In genomic region chr20:63212792-63213191, GRCh38 we compare ENCODE assay signal across 18 cellular contexts. TPM values are rescaled to one million over a fixed set of nuclear protein-coding genes. Genes with fewer than 3 reads are reported as not detected.
DNase-seq lines count a peak whose midpoint lies in the region; ATAC-seq and TF ChIP-seq lines count a peak whose summit lies in the region.
"Had no signal": no experiment of that assay in that cellular context is flagged by ENCODE, and none has a peak within 500 bp of the region (broad histone marks: within the 10 kb centered on the region; RNA-seq: fewer than 3 reads in every experiment).

No MANE protein-coding gene starts in this region.

- H3K4me3 ChIP-seq in iPS-20b (ENCODE audit: low read length): no peak overlapping the region; the same call in 1 of the 2 replicates
- no peak overlapping the region for H3K4me3 ChIP-seq in WERI-Rb-1 (ENCODE audit: low read depth, low read length)
- H3K4me3 ChIP-seq: heart right ventricle, sigmoid colon, SK-N-MC had no signal

- peak overlapping the region; percentile 17 for H3K4me3 Mint-ChIP-seq in stimulated activated naive CD8-positive, alpha-beta T cell treated with anti-CD3 and anti-CD28 coated beads, Interleukin-15, Interleukin-2, amounts not matched to agents 100 ng/mL and 50 ng/mL, for 24 hours
- H3K4me3 Mint-ChIP-seq in activated T-helper 1 cell treated with anti-CD3 and anti-CD28 coated beads, Interleukin-12 subunit alpha, Interleukin-12 subunit beta, Interleukin-2, Interleukin-4 antibody, amounts not matched to agents 30 ng/mL and 10 ng/mL and 1 ng/mL, durations not matched to agents 14 hours and 24 hours and 36 hours: peak overlapping the region; percentile 48
- peak overlapping the region; percentile 70 for H3K4me3 Mint-ChIP-seq in type B pancreatic cell

- peaks cover 71% of the 10 kb centered on the region for H3K36me3 ChIP-seq in iPS-20b (ENCODE audit: insufficient read depth, low read depth, low read length)
- peaks cover 72% of the 10 kb centered on the region for H3K36me3 ChIP-seq in WERI-Rb-1

- no peaks in the 10 kb centered on the region for H3K9me3 Mint-ChIP-seq in stimulated activated naive CD8-positive, alpha-beta T cell treated with anti-CD3 and anti-CD28 coated beads, Interleukin-15, Interleukin-2, amounts not matched to agents 100 ng/mL and 50 ng/mL, for 24 hours
- H3K9me3 Mint-ChIP-seq in activated T-helper 1 cell treated with anti-CD3 and anti-CD28 coated beads, Interleukin-12 subunit alpha, Interleukin-12 subunit beta, Interleukin-2, Interleukin-4 antibody, amounts not matched to agents 30 ng/mL and 10 ng/mL and 1 ng/mL, durations not matched to agents 14 hours and 24 hours and 36 hours: no peaks in the 10 kb centered on the region
- no peaks in the 10 kb centered on the region for H3K9me3 Mint-ChIP-seq in type B pancreatic cell

- H3K27ac Mint-ChIP-seq in stimulated activated naive CD8-positive, alpha-beta T cell treated with anti-CD3 and anti-CD28 coated beads, Interleukin-15, Interleukin-2, amounts not matched to agents 100 ng/mL and 50 ng/mL, for 24 hours: no peak overlapping the region
- H3K27ac Mint-ChIP-seq in activated T-helper 1 cell treated with anti-CD3 and anti-CD28 coated beads, Interleukin-12 subunit alpha, Interleukin-12 subunit beta, Interleukin-2, Interleukin-4 antibody, amounts not matched to agents 30 ng/mL and 10 ng/mL and 1 ng/mL, durations not matched to agents 14 hours and 24 hours and 36 hours: no peak overlapping the region
- H3K27ac Mint-ChIP-seq in type B pancreatic cell: no peak overlapping the region

- H3K36me3 Mint-ChIP-seq in stimulated activated naive CD8-positive, alpha-beta T cell treated with anti-CD3 and anti-CD28 coated beads, Interleukin-15, Interleukin-2, amounts not matched to agents 100 ng/mL and 50 ng/mL, for 24 hours (ENCODE audit: low read depth): peaks cover 60% of the 10 kb centered on the region
- H3K36me3 Mint-ChIP-seq in activated T-helper 1 cell treated with anti-CD3 and anti-CD28 coated beads, Interleukin-12 subunit alpha, Interleukin-12 subunit beta, Interleukin-2, Interleukin-4 antibody, amounts not matched to agents 30 ng/mL and 10 ng/mL and 1 ng/mL, durations not matched to agents 14 hours and 24 hours and 36 hours (ENCODE audit: low read depth): peaks cover 48% of the 10 kb centered on the region
- peaks cover 23% of the 10 kb centered on the region for H3K36me3 Mint-ChIP-seq in type B pancreatic cell

- TF ChIP-seq CTCF in type B pancreatic cell (conservative IDR thresholded peaks at IDR 0.05) (no peak), WERI-Rb-1 (IDR thresholded peaks at IDR 0.05; ENCODE audit: low read depth, low read length) (no peak)

- no peaks in the 10 kb centered on the region for H3K9me3 ChIP-seq in iPS-20b (ENCODE audit: insufficient read depth, low read depth, low read length)
- H3K9me3 ChIP-seq in WERI-Rb-1 (ENCODE audit: severe bottlenecking): no peaks in the 10 kb centered on the region
- H3K9me3 ChIP-seq: heart right ventricle, sigmoid colon had no signal

- intact Hi-C loops in activated T-helper 1 cell treated with anti-CD3 and anti-CD28 coated beads, Interleukin-12 subunit alpha, Interleukin-12 subunit beta, Interleukin-2, Interleukin-4 antibody, amounts not matched to agents 30 ng/mL and 10 ng/mL and 1 ng/mL, durations not matched to agents 14 hours and 24 hours and 36 hours (cut with micrococcal nuclease): loop anchor here (10.0 kb wide), 1 partner anchor 278 kb away; the partner anchor contains the start of gene GID8

- no peak overlapping the region for H3K27ac ChIP-seq in iPS-20b (ENCODE audit: low read length)
- H3K27ac ChIP-seq in WERI-Rb-1: no peak overlapping the region
- H3K27ac ChIP-seq: heart right ventricle, sigmoid colon, SK-N-MC had no signal

- peak overlapping the region; percentile 45; the same call in 1 of the 2 replicates for H3K9ac ChIP-seq in iPS-20b (ENCODE audit: low read depth, low read length)

- DNase-seq in stimulated activated naive CD8-positive, alpha-beta T cell treated with anti-CD3 and anti-CD28 coated beads, Interleukin-15, Interleukin-2, amounts not matched to agents 100 U/mL and 50 U/mL, for 24 hours: no peak
- DNase-seq in activated T-helper 1 cell treated with anti-CD3 and anti-CD28 coated beads, Interleukin-12 subunit alpha, Interleukin-12 subunit beta, Interleukin-2, Interleukin-4 antibody, amounts not matched to agents 30 ng/mL and 10 ng/mL and 1 ng/mL, durations not matched to agents 14 hours and 24 hours and 36 hours (ENCODE audit: low spot score): no peak
- no peak for DNase-seq in type B pancreatic cell (ENCODE audit: extremely low spot score, unreplicated experiment)
- no peak for DNase-seq in WERI-Rb-1
- DNase-seq: activated CD4-positive, alpha-beta T cell treated with anti-CD3 and anti-CD28 coated beads, Interleukin-2, amount 50 U/mL, for 1 hour; heart right ventricle; midbrain; NCI-H187 treated with DMSO at 0.1 percent for 48 hours; NCI-H524; sigmoid colon; T1000 had no signal

- no peaks in the 10 kb centered on the region for H3K27me3 Mint-ChIP-seq in stimulated activated naive CD8-positive, alpha-beta T cell treated with anti-CD3 and anti-CD28 coated beads, Interleukin-15, Interleukin-2, amounts not matched to agents 100 ng/mL and 50 ng/mL, for 24 hours
- no peaks in the 10 kb centered on the region for H3K27me3 Mint-ChIP-seq in activated T-helper 1 cell treated with anti-CD3 and anti-CD28 coated beads, Interleukin-12 subunit alpha, Interleukin-12 subunit beta, Interleukin-2, Interleukin-4 antibody, amounts not matched to agents 30 ng/mL and 10 ng/mL and 1 ng/mL, durations not matched to agents 14 hours and 24 hours and 36 hours (ENCODE audit: insufficient read depth)
- no peaks in the 10 kb centered on the region for H3K27me3 Mint-ChIP-seq in type B pancreatic cell

- H3K27me3 ChIP-seq in iPS-20b (ENCODE audit: insufficient read depth, low read length) (no peaks in the 10 kb centered on the region), WERI-Rb-1 (ENCODE audit: insufficient read depth, low read depth, severe bottlenecking) (no peaks in the 10 kb centered on the region)
- H3K27me3 ChIP-seq: heart right ventricle, sigmoid colon had no signal

- ATAC-seq in stimulated activated naive CD8-positive, alpha-beta T cell treated with anti-CD3 and anti-CD28 coated beads, Interleukin-15, Interleukin-2, amounts not matched to agents 100 U/mL and 50 U/mL, for 24 hours: no peak
- ATAC-seq in HG02938 (IDR thresholded peaks at IDR 0.05; ENCODE audit: unreplicated experiment) (no peak), HG02798 (IDR thresholded peaks at IDR 0.05; ENCODE audit: poor library complexity, unreplicated experiment) (no peak)
- ATAC-seq: HCT116, heart right ventricle had no signal

- peaks cover 12% of the 10 kb centered on the region for H3K4me1 ChIP-seq in iPS-20b (ENCODE audit: insufficient read depth, low read length)

- peaks cover 57% of the 10 kb centered on the region for H3K4me1 Mint-ChIP-seq in stimulated activated naive CD8-positive, alpha-beta T cell treated with anti-CD3 and anti-CD28 coated beads, Interleukin-15, Interleukin-2, amounts not matched to agents 100 ng/mL and 50 ng/mL, for 24 hours (ENCODE audit: low read depth)
- peaks cover 52% of the 10 kb centered on the region for H3K4me1 Mint-ChIP-seq in activated T-helper 1 cell treated with anti-CD3 and anti-CD28 coated beads, Interleukin-12 subunit alpha, Interleukin-12 subunit beta, Interleukin-2, Interleukin-4 antibody, amounts not matched to agents 30 ng/mL and 10 ng/mL and 1 ng/mL, durations not matched to agents 14 hours and 24 hours and 36 hours (ENCODE audit: low read depth)
- H3K4me1 Mint-ChIP-seq in type B pancreatic cell (ENCODE audit: unreplicated experiment): peaks cover 42% of the 10 kb centered on the region

RNA-seq across cellular contexts. Expression of gene YTHDF1, which starts 3.1 kb away (rescaled TPM):
- 48.8 and 49.0 TPM in 2 replicates for total RNA-seq in activated T-helper 1 cell treated with anti-CD3 and anti-CD28 coated beads, Interleukin-12 subunit alpha, Interleukin-12 subunit beta, Interleukin-2, Interleukin-4 antibody, amounts not matched to agents 30 ng/mL and 10 ng/mL and 1 ng/mL, durations not matched to agents 14 hours and 24 hours and 36 hours
- 50.4 and 55.6 TPM in 2 replicates for total RNA-seq in type B pancreatic cell (ENCODE audit: low replicate concordance)

RNA-seq across cellular contexts. Expression of gene BIRC7, which starts 22.9 kb away (rescaled TPM):
- total RNA-seq in activated T-helper 1 cell treated with anti-CD3 and anti-CD28 coated beads, Interleukin-12 subunit alpha, Interleukin-12 subunit beta, Interleukin-2, Interleukin-4 antibody, amounts not matched to agents 30 ng/mL and 10 ng/mL and 1 ng/mL, durations not matched to agents 14 hours and 24 hours and 36 hours: not detected in 2 replicates
- 1.2 TPM in 1 of 2 replicates, not detected in the other for total RNA-seq in type B pancreatic cell (ENCODE audit: low replicate concordance)
- total RNA-seq: M059J had no signal

RNA-seq across cellular contexts. Expression of gene NKAIN4, which starts 41.5 kb away (rescaled TPM):
- total RNA-seq in activated T-helper 1 cell treated with anti-CD3 and anti-CD28 coated beads, Interleukin-12 subunit alpha, Interleukin-12 subunit beta, Interleukin-2, Interleukin-4 antibody, amounts not matched to agents 30 ng/mL and 10 ng/mL and 1 ng/mL, durations not matched to agents 14 hours and 24 hours and 36 hours: not detected in 2 replicates
- total RNA-seq in type B pancreatic cell (ENCODE audit: low replicate concordance): 6.5 and 10.2 TPM in 2 replicates
- total RNA-seq: heart right ventricle, M059J had no signal

RNA-seq across cellular contexts. Expression of gene ARFGAP1, which starts 59.8 kb away (rescaled TPM):
- 102 and 107 TPM in 2 replicates for total RNA-seq in activated T-helper 1 cell treated with anti-CD3 and anti-CD28 coated beads, Interleukin-12 subunit alpha, Interleukin-12 subunit beta, Interleukin-2, Interleukin-4 antibody, amounts not matched to agents 30 ng/mL and 10 ng/mL and 1 ng/mL, durations not matched to agents 14 hours and 24 hours and 36 hours
- total RNA-seq in type B pancreatic cell (ENCODE audit: low replicate concordance): 132 and 141 TPM in 2 replicates

Comparison
In these comparisons a context has a peak if more than half of its experiments do, and no peak if none do; other contexts are left out.
1. H3K4me3 Mint-ChIP-seq: peak in every context shown above with its lines; median percentile 70 in type B pancreatic cell; 48 in activated T-helper 1 cell treated with anti-CD3 and anti-CD28 coated beads, Interleukin-12 subunit alpha, Interleukin-12 subunit beta, Interleukin-2, Interleukin-4 antibody, amounts not matched to agents 30 ng/mL and 10 ng/mL and 1 ng/mL, durations not matched to agents 14 hours and 24 hours and 36 hours; 17 in stimulated activated naive CD8-positive, alpha-beta T cell treated with anti-CD3 and anti-CD28 coated beads, Interleukin-15, Interleukin-2, amounts not matched to agents 100 ng/mL and 50 ng/mL, for 24 hours.